In genomic region chr13:113960276-113960948, GRCh38 we compare ENCODE assay signal across 29 cellular contexts. TPM values are rescaled to one million over a fixed set of nuclear protein-coding genes. Genes with fewer than 3 reads are reported as not detected.
"Had no signal": no experiment of that assay in that cellular context is flagged by ENCODE, and none has a peak within 500 bp of the region (broad histone marks: within the 10 kb centered on the region; RNA-seq: fewer than 3 reads in every experiment).

No MANE protein-coding gene starts in this region.

- H3K4me3 Mint-ChIP-seq: dendritic cell treated with granulocyte-macrophage colony-stimulating factor and Interleukin-4, amounts not matched to agents 40 ng/mL and 50 ng/mL, for 4 days; endodermal cell; memory B cell; naive B cell; nephron progenitor cell; type B pancreatic cell had no signal

- H3K4me3 ChIP-seq: colonic mucosa, esophagus squamous epithelium, heart right ventricle, lung, prostate gland, right atrium auricular region, smooth muscle cell, stomach, tibial artery had no signal

- H3K9me3 ChIP-seq: colonic mucosa, prostate gland, tibial artery had no signal

- H3K27me3 ChIP-seq: colonic mucosa, esophagus squamous epithelium, heart right ventricle, right atrium auricular region, stomach, tibial artery had no signal

- ATAC-seq: heart right ventricle, left lobe of liver, sciatic nerve had no signal

- H3K27me3 Mint-ChIP-seq: dendritic cell treated with granulocyte-macrophage colony-stimulating factor and Interleukin-4, amounts not matched to agents 40 ng/mL and 50 ng/mL, for 4 days; memory B cell; naive B cell; type B pancreatic cell had no signal

- H3K27ac Mint-ChIP-seq: dendritic cell treated with granulocyte-macrophage colony-stimulating factor and Interleukin-4, amounts not matched to agents 40 ng/mL and 50 ng/mL, for 4 days; endodermal cell; memory B cell; naive B cell; nephron progenitor cell; type B pancreatic cell had no signal

- H3K4me1 ChIP-seq: colonic mucosa, esophagus squamous epithelium, heart right ventricle, prostate gland, right atrium auricular region, stomach, tibial artery had no signal

- H3K36me3 ChIP-seq: colonic mucosa, esophagus squamous epithelium, prostate gland, right atrium auricular region had no signal

- DNase-seq: colonic mucosa; effector CD8-positive, alpha-beta T cell; endodermal cell; esophagus squamous epithelium; foreskin melanocyte; glutamatergic neuron; heart right ventricle; hippocampal formation; islet precursor cell; kidney glomerular epithelial cell; naive B cell; nephron progenitor cell; nucleus accumbens; stimulated activated CD4-positive, alpha-beta T cell treated with anti-CD3 and anti-CD28 coated beads, Interleukin-12 subunit alpha, Interleukin-12 subunit beta, amount 100 ng/mL, for 4 hours; stimulated activated CD4-positive, alpha-beta T cell treated with anti-CD3 and anti-CD28 coated beads, Interleukin-1b, Interleukin-23, amount 100 ng/mL, for 48 hours; stimulated activated CD4-positive, alpha-beta T cell treated with anti-CD3 and anti-CD28 coated beads, Interleukin-4, amount 100 ng/mL, for 1 hour; stimulated activated CD8-positive, alpha-beta memory T cell treated with anti-CD3 and anti-CD28 coated beads, Interleukin-4, amount 100 ng/mL, for 48 hours; stimulated activated naive CD4-positive, alpha-beta T cell treated with Interleukin-2 at 50 U/mL for 16 hours; stomach; tibial artery had no signal

- H3K36me3 Mint-ChIP-seq: type B pancreatic cell had no signal

- H3K4me1 Mint-ChIP-seq: endodermal cell, nephron progenitor cell had no signal

- H3K27ac ChIP-seq: colonic mucosa, esophagus squamous epithelium, heart right ventricle, prostate gland, right atrium auricular region, stomach, tibial artery had no signal

RNA-seq across cellular contexts. Expression of gene C13orf46, which starts 13.5 kb away (rescaled TPM):
- total RNA-seq: esophagus squamous epithelium had no signal
